Comparison of ENCODE assay signal across 28 cellular contexts in genomic region chr14:76055330-76055729, GRCh38.
"Had no signal": no experiment of that assay in that cellular context is flagged by ENCODE, and none has a peak within 500 bp of the region (broad histone marks: within the 10 kb centered on the region; RNA-seq: fewer than 3 reads in every experiment).

No MANE protein-coding gene starts in this region.

- H3K4me3 ChIP-seq: neural progenitor cell, ovary, psoas muscle, right lobe of liver, skin epidermis, smooth muscle cell, spleen, suprapubic skin, testis, tibial artery, transverse colon, upper lobe of right lung, uterus had no signal

- H3K27me3 ChIP-seq: neural progenitor cell, ovary, right lobe of liver, spleen, suprapubic skin, testis, tibial artery, transverse colon, upper lobe of right lung, uterus had no signal

- H3K27ac ChIP-seq: neural progenitor cell, ovary, parathyroid adenoma, psoas muscle, right lobe of liver, skin epidermis, spleen, suprapubic skin, testis, tibial artery, transverse colon, upper lobe of right lung, uterus had no signal

- H2AFZ ChIP-seq: neural progenitor cell, parathyroid adenoma had no signal

- H3K4me2 ChIP-seq: neural progenitor cell, smooth muscle cell had no signal

- DNase-seq: natural killer cell; occipital lobe; ovary; posterior cingulate gyrus; psoas muscle; right cardiac atrium; right lobe of liver; spleen; stimulated activated CD4-positive, alpha-beta T cell treated with anti-CD3 and anti-CD28 coated beads, Interleukin-12 subunit alpha, Interleukin-12 subunit beta, amount 100 ng/mL, for 4 hours; stimulated activated CD4-positive, alpha-beta T cell treated with anti-CD3 and anti-CD28 coated beads, Interleukin-1b, Interleukin-23, amount 100 ng/mL, for 48 hours; stimulated activated CD4-positive, alpha-beta T cell treated with anti-CD3 and anti-CD28 coated beads, Interleukin-4, amount 100 ng/mL, for 1 hour; stimulated activated CD4-positive, alpha-beta T cell treated with anti-CD3 and anti-CD28 coated beads, Interleukin-4, amount 100 ng/mL, for 4 hours; stimulated activated CD8-positive, alpha-beta memory T cell treated with anti-CD3 and anti-CD28 coated beads, Interleukin-4, amount 100 ng/mL, for 48 hours; stimulated activated naive CD4-positive, alpha-beta T cell; stimulated activated naive CD8-positive, alpha-beta T cell treated with anti-CD3 and anti-CD28 coated beads, Interleukin-15, amount 100 ng/mL, for 72 hours; stimulated activated naive CD8-positive, alpha-beta T cell treated with anti-CD3 and anti-CD28 coated beads, Interleukin-15, Interleukin-2, amounts not matched to agents 100 U/mL and 50 U/mL, for 24 hours; substantia nigra; testis; tibial artery; transverse colon; upper lobe of right lung; uterus had no signal

- H3K36me3 ChIP-seq: neural progenitor cell, ovary, uterus had no signal

- ATAC-seq: natural killer cell; psoas muscle; right cardiac atrium; stimulated activated memory B cell treated with anti-CD40 and anti-IgM and Interleukin-4, amounts not matched to agents 10 μg/mL and 1 μg/mL and 100 μg/mL, for 72 hours; stimulated activated naive CD8-positive, alpha-beta T cell treated with anti-CD3 and anti-CD28 coated beads, Interleukin-15, amount 100 ng/mL, for 72 hours; stimulated activated naive CD8-positive, alpha-beta T cell treated with anti-CD3 and anti-CD28 coated beads, Interleukin-15, Interleukin-2, amounts not matched to agents 100 U/mL and 50 U/mL, for 24 hours; upper lobe of right lung had no signal

- H3K9me3 ChIP-seq: ovary, psoas muscle, right lobe of liver, spleen, suprapubic skin, testis, tibial artery, transverse colon, upper lobe of right lung, uterus had no signal

- H3K9ac ChIP-seq: neural progenitor cell, parathyroid adenoma had no signal

- H3K4me1 ChIP-seq: neural progenitor cell, parathyroid adenoma, psoas muscle, right lobe of liver, spleen, suprapubic skin, testis, tibial artery, transverse colon, upper lobe of right lung, uterus had no signal
